8 cellular contexts compared by ENCODE assay signal in genomic region chr3:119676771-119677640, GRCh38. TPM values are rescaled to one million over a fixed set of nuclear protein-coding genes. Genes with fewer than 3 reads are reported as not detected.
DNase-seq lines count a peak whose midpoint lies in the region; ATAC-seq, FAIRE-seq and TF ChIP-seq lines count a peak whose summit lies in the region.

COX17 (minus strand) TSS chr3:119677406; CDS start chr3:119677310, 96 bp downstream.

- H3K79me1 ChIP-seq in H1 (ENCODE audit: low read depth, low read length) (no peaks in the 10 kb centered on the region), mesenchymal stem cell (replicated peaks; ENCODE audit: low read length, poor library complexity, severe bottlenecking) (peaks cover 10% of the 10 kb centered on the region)

- no peaks in the 10 kb centered on the region for H3K4me1 ChIP-seq in H1 (replicated peaks in 1 of 4; ENCODE audit: control insufficient read depth in 3 of 4, insufficient read depth in 4 of 4, low read length in 3 of 4)
- no peaks in the 10 kb centered on the region for H3K4me1 ChIP-seq in mesenchymal stem cell (ENCODE audit: control insufficient read depth, insufficient read depth, low read depth, low read length)

- H3K79me2 ChIP-seq in H1 (ENCODE audit: control insufficient read depth in 1 of 2, insufficient read depth in 2 of 2, low read length in 2 of 2), result peaks cover 0 to 18% of the 10 kb centered on the region in 2 experiments; a peak in 2 of 4 replicates

- H4K5ac ChIP-seq in H1 (ENCODE audit: insufficient read length, low read depth, low read length), result peak within 1 kb of the TSS; percentile 67

- H4K91ac ChIP-seq in H1 (replicated peaks; ENCODE audit: insufficient read length, low read length) (no peak within 1 kb of the TSS), mesenchymal stem cell (ENCODE audit: low read length) (peak within 1 kb of the TSS; percentile 81)

- peak within 1 kb of the TSS; percentile 83 to 84 for H3K4me2 ChIP-seq in H1 (ENCODE audit: insufficient read depth in 1 of 2, low read depth in 2 of 2, low read length in 2 of 2)
- H3K4me2 ChIP-seq in mesenchymal stem cell (ENCODE audit: low read length, poor library complexity, severe bottlenecking), result peak within 1 kb of the TSS; percentile 75

- H3K9ac ChIP-seq in H1 (replicated peaks in 1 of 4; ENCODE audit: extremely low read depth in 1 of 4, low read depth in 3 of 4, low read length in 3 of 4) (peak within 1 kb of the TSS; percentile 65 to 95 (median 83)), mesenchymal stem cell (ENCODE audit: low read length) (peak within 1 kb of the TSS; percentile 94)

- H4K8ac ChIP-seq in H1 (ENCODE audit: extremely low read depth, insufficient read depth, low read length), result peak within 1 kb of the TSS; percentile 81; the same call in 1 of the 2 replicates
- peak within 1 kb of the TSS; percentile 67 for H4K8ac ChIP-seq in mesenchymal stem cell (ENCODE audit: low read length)

- no peak for TF ChIP-seq RAD21 in H1 (IDR thresholded peaks at IDR 0.05 in 1 of 2, conservative IDR thresholded peaks at IDR 0.05 in 1 of 2; ENCODE audit: low read depth in 2 of 2, low read length in 2 of 2)

- ATAC-seq in GM21367 (IDR thresholded peaks at IDR 0.05; ENCODE audit: unreplicated experiment), result peak; percentile 85

- H3K18ac ChIP-seq in H1 (ENCODE audit: extremely low read depth, low read length), result peak within 1 kb of the TSS; percentile 81; the same call in 1 of the 2 replicates
- H3K18ac ChIP-seq in mesenchymal stem cell (ENCODE audit: low read depth in 1 of 2, low read length in 2 of 2), result peak within 1 kb of the TSS; percentile 52 to 88

- 1% methylated on average over 34 of the region's 54 CpGs; no CpG with 5 or more reads in 1 of the 2 experiments for WGBS in H1 (ENCODE audit: extremely low coverage in 1 of 2, insufficient coverage in 1 of 2, insufficient read length in 1 of 2, insufficient replicate concordance in 2 of 2, low coverage in 1 of 2, low lambda C conversion rate in 2 of 2, missing lambda C conversion rate in 1 of 2), 2 experiments
- 0% methylated on average over 47 of the region's 54 CpGs for WGBS in mesenchymal stem cell

- no peak within 1 kb of the TSS for H2BK20ac ChIP-seq in H1 (ENCODE audit: low read length)

- TF ChIP-seq POLR2A in H1 (IDR thresholded peaks at IDR 0.05; ENCODE audit: control extremely low read depth in 1 of 2, low read depth in 2 of 2, low read length in 2 of 2), result peak; percentile 42 to 63; a peak in 2 of 3 replicates

- TF ChIP-seq EP300 in H1 (IDR thresholded peaks at IDR 0.05; ENCODE audit: borderline replicate concordance in 1 of 2, low read depth in 2 of 2, low read length in 2 of 2), result no peak

- no peak within 1 kb of the TSS for H3K23ac ChIP-seq in H1 (ENCODE audit: insufficient read length)
- H3K23ac ChIP-seq in mesenchymal stem cell (ENCODE audit: low read length in 2 of 2), result no peak within 1 kb of the TSS

- DNase-seq in COLO668 (lab: John Stamatoyannopoulos, UW; ENCODE audit: unreplicated experiment), result peak; percentile 92
- peak; percentile 98 for DNase-seq in HTR-8/SVneo (ENCODE audit: insufficient read length, low spot score)
- peak; percentile 88 for DNase-seq in NOMO-1 treated with dmso at 0.1 percent for 144 hours (lab: John Stamatoyannopoulos, UW; ENCODE audit: unreplicated experiment)
- DNase-seq in activated CD8-positive, alpha-beta memory T cell treated with anti-CD3 and anti-CD28 coated beads for 48 hours (ENCODE audit: low read depth in 2 of 3, low spot score in 2 of 3), result peak; percentile 69 to 86 (median 80)
- peak; percentile 92 to 94 for DNase-seq in H1 (ENCODE audit: low read depth in 1 of 2, low spot score in 2 of 2)
- peak; percentile 95 for DNase-seq in mesenchymal stem cell
- peak; percentile 90 for DNase-seq in stimulated activated CD8-positive, alpha-beta memory T cell treated with anti-CD3 and anti-CD28 coated beads, Interleukin-12 subunit alpha, Interleukin-12 subunit beta, amount 100 ng/mL, for 4 hours (ENCODE audit: low read depth)

- H3K4me3 ChIP-seq in H1 (ENCODE audit: extremely low read depth in 1 of 4, insufficient read depth in 2 of 4, low read depth in 3 of 4, low read length in 4 of 4), result peak within 1 kb of the TSS; percentile 60 to 99 (median 82)
- H3K4me3 ChIP-seq in mesenchymal stem cell (ENCODE audit: insufficient read depth in 1 of 2, low read depth in 1 of 2, low read length in 2 of 2), result peak within 1 kb of the TSS; percentile 85 to 93

- TF ChIP-seq CTCF in H1 (IDR thresholded peaks at IDR 0.05; ENCODE audit: control extremely low read depth in 1 of 3, insufficient read depth in 1 of 3, low read depth in 1 of 3, low read length in 3 of 3), result no peak

- H2AK5ac ChIP-seq in H1 (ENCODE audit: low read depth, low read length), result no peak within 1 kb of the TSS
- no peak within 1 kb of the TSS for H2AK5ac ChIP-seq in mesenchymal stem cell (ENCODE audit: low read length, severe bottlenecking)

- H3K36me3 ChIP-seq in H1 (ENCODE audit: control insufficient read depth in 2 of 4, insufficient read depth in 4 of 4, low read length in 3 of 4), result peaks cover 0 to 24% (median 15%) of the 10 kb centered on the region in 4 experiments; a peak in 6 of 8 replicates
- peaks cover 14 to 28% of the 10 kb centered on the region in 2 experiments for H3K36me3 ChIP-seq in mesenchymal stem cell (ENCODE audit: control insufficient read depth in 1 of 2, insufficient read depth in 2 of 2, low read depth in 1 of 2, low read length in 2 of 2)

- POLR2A ChIA-PET in H1 (lab: Charles Lee; ENCODE audit: partially characterized antibody), result interaction anchor here (0.6 to 1.5 kb wide), 6 partner anchors 10 to 213 kb away, joined by 3 to 5 read pairs (median 4); partner anchors contain the start of genes TIMMDC1 and TMEM39A

- no peak within 1 kb of the TSS for H3K4ac ChIP-seq in H1 (replicated peaks; ENCODE audit: insufficient read length, low read depth, low read length)
- H3K4ac ChIP-seq in mesenchymal stem cell (ENCODE audit: low read depth in 1 of 2, low read length in 2 of 2), result peak within 1 kb of the TSS in 1 of 2 experiments; percentile 61

- peak; percentile 78 for FAIRE-seq in HTR-8/SVneo (lab: Jason Lieb, UNC)
- peak; percentile 96 for FAIRE-seq in H1 (lab: Jason Lieb, UNC)

- H3K27ac ChIP-seq in H1 (ENCODE audit: low read depth, low read length) (peak within 1 kb of the TSS; percentile 77), mesenchymal stem cell (ENCODE audit: low read length, poor library complexity, severe bottlenecking) (peak within 1 kb of the TSS; percentile 19)

- peaks cover 6% of the 10 kb centered on the region for H3K23me2 ChIP-seq in H1 (ENCODE audit: low read depth, low read length)

- no peak within 1 kb of the TSS for H2BK120ac ChIP-seq in H1 (replicated peaks; ENCODE audit: low read depth, low read length)
- H2BK120ac ChIP-seq in mesenchymal stem cell (ENCODE audit: low read depth, low read length), result no peak within 1 kb of the TSS

- peak within 1 kb of the TSS; percentile 86 for H2AFZ ChIP-seq in H1 (ENCODE audit: low read length)
- H2AFZ ChIP-seq in mesenchymal stem cell (ENCODE audit: low read depth, low read length), result peak within 1 kb of the TSS; percentile 83

- H4K20me1 ChIP-seq in H1 (replicated peaks in 1 of 2; ENCODE audit: control insufficient read depth in 1 of 2, insufficient read depth in 2 of 2, low read length in 2 of 2), result no peaks in the 10 kb centered on the region

- no peak within 1 kb of the TSS for H2BK15ac ChIP-seq in H1 (ENCODE audit: low read length)
- peak within 1 kb of the TSS; percentile 77 for H2BK15ac ChIP-seq in mesenchymal stem cell (ENCODE audit: low read depth, poor library complexity, severe bottlenecking)

- H3K9me3 ChIP-seq in H1 (ENCODE audit: insufficient read depth in 2 of 2, low read depth in 1 of 2, low read length in 1 of 2) (no peaks in the 10 kb centered on the region; a peak in 1 of 4 replicates), mesenchymal stem cell (ENCODE audit: control insufficient read depth, low read length) (no peaks in the 10 kb centered on the region)

- no peak within 1 kb of the TSS for H3K14ac ChIP-seq in H1 (ENCODE audit: insufficient read length)
- no peak within 1 kb of the TSS for H3K14ac ChIP-seq in mesenchymal stem cell (ENCODE audit: low read length in 2 of 2)

- H2BK12ac ChIP-seq in H1 (ENCODE audit: low read depth, low read length), result no peak within 1 kb of the TSS; the same call in 1 of the 2 replicates
- H2BK12ac ChIP-seq in mesenchymal stem cell (ENCODE audit: low read length in 2 of 2), result no peak within 1 kb of the TSS

- CTCF ChIA-PET in H1 (lab: Charles Lee; ENCODE audit: partially characterized antibody), result interaction anchor here (1.2 to 2.8 kb wide), 3 partner anchors 12 to 186 kb away, joined by 3 to 6 read pairs (median 4); no protein-coding TSS in a partner anchor

- H3K27me3 ChIP-seq in H1 (replicated peaks in 1 of 4; ENCODE audit: control insufficient read depth in 3 of 4, extremely low read depth in 1 of 4, insufficient read depth in 3 of 4, low read length in 3 of 4) (no peaks in the 10 kb centered on the region), mesenchymal stem cell (ENCODE audit: control insufficient read depth in 1 of 2, insufficient read depth in 1 of 2, low read length in 2 of 2) (no peaks in the 10 kb centered on the region)

- H3K56ac ChIP-seq in H1 (replicated peaks; ENCODE audit: insufficient read length, low read depth, low read length), result no peak within 1 kb of the TSS

- H2BK5ac ChIP-seq in H1 (ENCODE audit: low read depth, low read length) (peak within 1 kb of the TSS; percentile 77; the same call in 1 of the 2 replicates), mesenchymal stem cell (ENCODE audit: low read depth, low read length, poor library complexity, severe bottlenecking) (no peak within 1 kb of the TSS)

TF ChIP-seq in H1, 55 proteins besides CTCF, POLR2A, EP300 and RAD21 (continues in another document):
- TF ChIP-seq MAFK (IDR thresholded peaks at IDR 0.05; ENCODE audit: low read depth, low read length) (no peak), KDM5A (IDR thresholded peaks at IDR 0.05; ENCODE audit: low read length) (no peak), EGR1 (IDR thresholded peaks at IDR 0.05; ENCODE audit: borderline replicate concordance, low read depth, low read length) (no peak), RFX5 (IDR thresholded peaks at IDR 0.05; ENCODE audit: borderline replicate concordance, low read depth, low read length) (no peak), CREB1 (IDR thresholded peaks at IDR 0.05) (peak; percentile 53; the same call in 1 of the 2 replicates), EZH2 (IDR thresholded peaks at IDR 0.05; ENCODE audit: low read depth, low read length, severe bottlenecking) (no peak)

RNA-seq across cellular contexts. Expression of gene COX17, which starts in this region (rescaled TPM):
- total RNA-seq in H1 (2021; fragmentation: NEBNext Ultra II Directional; extraction: Animal tissue kit (Norgen Biotek cat#: 25700)), result 43.0 and 45.5 TPM in 2 replicates
- polyA plus RNA-seq in H1 (2011; rRNA removed), result 34.2 and 38.1 TPM in 2 replicates
- polyA plus RNA-seq in H1 (2011; cell fraction: cytosol; rRNA removed), result 55.0 TPM
- 45.7 TPM for polyA plus RNA-seq in H1 (2011; cell fraction: nucleus; rRNA removed)
- polyA plus RNA-seq in H1 (2012, experiment 1 of 2), result 54.3 to 77.8 TPM (median 64.1 TPM) in 4 replicates
- 57.7 TPM for polyA plus RNA-seq in H1 (2012, experiment 2 of 2)
- 125 TPM for polyA plus RNA-seq in H1 (2013, experiment 1 of 2)
- 135 TPM for polyA plus RNA-seq in H1 (2013, experiment 2 of 2)
- 9.9 and 11.3 TPM in 2 replicates for polyA minus RNA-seq in H1 (2011; rRNA and poly(A)+ RNA removed)
- polyA minus RNA-seq in H1 (2011; cell fraction: cytosol; rRNA and poly(A)+ RNA removed), result 23.6 TPM
- 28.0 TPM for polyA minus RNA-seq in H1 (2011; cell fraction: nucleus; rRNA and poly(A)+ RNA removed)
- 62.6 TPM for polyA plus RNA-seq in mesenchymal stem cell (2013, experiment 1 of 2)
- polyA plus RNA-seq in mesenchymal stem cell (2013, experiment 2 of 2), result 62.2 TPM

Comparison
In these comparisons a context has a peak if more than half of its experiments do, and no peak if none do; other contexts are left out.
1. Peak in every context shown above with its lines: DNase-seq, ATAC-seq, H3K4me3 ChIP-seq and H3K27ac ChIP-seq.